16 cellular contexts compared by ENCODE assay signal in the genomic region with DNA sequence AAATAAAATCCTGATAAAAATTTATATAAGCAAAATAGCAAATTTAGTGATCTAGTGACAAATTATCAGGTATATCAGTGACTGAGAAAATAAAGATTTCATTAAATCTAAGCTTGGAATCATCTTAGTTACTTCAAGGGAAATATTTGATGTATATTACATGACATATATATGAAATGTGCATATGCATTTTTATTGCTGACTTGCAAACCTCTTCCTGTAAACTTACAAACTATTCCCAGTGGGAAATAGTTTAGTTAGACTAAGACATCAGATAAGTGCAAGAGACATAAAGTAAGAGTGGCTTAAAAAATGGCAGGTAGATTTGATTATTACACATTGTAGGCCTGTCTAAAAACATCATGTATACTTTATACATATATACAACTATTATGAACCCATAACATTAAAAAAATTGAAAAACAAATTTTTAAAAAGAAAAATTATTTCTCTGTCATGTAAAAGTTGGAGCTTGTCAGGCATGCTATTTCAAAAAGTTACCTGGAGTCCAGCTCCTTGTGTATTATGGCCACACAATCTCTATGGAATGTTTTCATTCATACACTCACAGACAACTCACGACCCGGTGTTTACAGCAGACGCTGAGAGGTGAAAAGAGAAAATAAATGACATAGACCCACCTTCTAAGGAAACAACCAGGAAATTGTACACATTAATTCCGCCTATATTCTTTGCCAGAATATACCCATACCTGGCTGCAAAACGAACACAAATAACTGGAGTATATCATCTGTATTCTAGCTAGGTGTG.
DNase-seq lines count a peak whose midpoint lies in the region; ATAC-seq and TF ChIP-seq lines count a peak whose summit lies in the region.
"Had no signal": no experiment of that assay in that cellular context is flagged by ENCODE, and none has a peak within 500 bp of the region (broad histone marks: within the 10 kb centered on the region; RNA-seq: fewer than 3 reads in every experiment).

No MANE protein-coding gene starts in this region.

- H3K9me3 ChIP-seq in breast epithelium, result no peaks in the 10 kb centered on the region
- H3K9me3 ChIP-seq in IMR-90 (ENCODE audit: control insufficient read depth, insufficient read depth, low read length), result no peaks in the 10 kb centered on the region
- no peaks in the 10 kb centered on the region for H3K9me3 ChIP-seq in mammary epithelial cell (replicated peaks; ENCODE audit: insufficient read depth, low read length)
- H3K9me3 ChIP-seq: BE2C had no signal

- no peaks in the 10 kb centered on the region for H3K36me3 ChIP-seq in breast epithelium
- no peaks in the 10 kb centered on the region for H3K36me3 ChIP-seq in IMR-90 (ENCODE audit: control insufficient read depth, insufficient read depth, low read length)
- no peaks in the 10 kb centered on the region for H3K36me3 ChIP-seq in mammary epithelial cell (ENCODE audit: insufficient read depth, low read length)
- H3K36me3 ChIP-seq: BE2C had no signal

- H3K79me2 ChIP-seq in mammary epithelial cell (ENCODE audit: insufficient read depth, low read length), result no peaks in the 10 kb centered on the region

- POLR2A ChIA-PET in MCF 10A (lab: Yijun Ruan, JAX), result no interaction called here
- POLR2A ChIA-PET in IMR-90 (lab: Charles Lee; ENCODE audit: unreplicated experiment), result no interaction called here

- H3K23ac ChIP-seq in IMR-90 (ENCODE audit: low read depth, low read length), result no peak overlapping the region

- no peak overlapping the region for H4K5ac ChIP-seq in IMR-90 (ENCODE audit: low read depth, low read length)

- no peak overlapping the region for H3K14ac ChIP-seq in IMR-90 (replicated peaks; ENCODE audit: low read depth, low read length)

- H3K4me2 ChIP-seq in IMR-90 (ENCODE audit: low read depth, low read length), result no peak overlapping the region
- no peak overlapping the region for H3K4me2 ChIP-seq in mammary epithelial cell (ENCODE audit: insufficient read depth, low read depth, low read length)

- H3K9me1 ChIP-seq in IMR-90 (ENCODE audit: insufficient read depth, low read length), result no peaks in the 10 kb centered on the region

- WGBS in IMR-90 (ENCODE audit: extremely low coverage in 2 of 2, insufficient read length in 1 of 2), 2 experiments, result no CpG with 5 or more reads among the region's 5 CpGs
- WGBS in mammary epithelial cell (ENCODE audit: low coverage, missing lambda C conversion rate), result 85% methylated on average over 5 of the region's 5 CpGs

- H3K9me3 Mint-ChIP-seq in MCF 10A (ENCODE audit: unreplicated experiment), result no peaks in the 10 kb centered on the region
- H3K9me3 Mint-ChIP-seq: H9 had no signal

- no peaks in the 10 kb centered on the region for H3K4me1 Mint-ChIP-seq in MCF 10A (ENCODE audit: insufficient read depth, unreplicated experiment)
- H3K4me1 Mint-ChIP-seq: CD4-positive, CD25-positive, alpha-beta regulatory T cell; CD8-positive, alpha-beta memory T cell; H9 had no signal

- no peak overlapping the region for H3K4me3 Mint-ChIP-seq in MCF 10A (ENCODE audit: unreplicated experiment)
- H3K4me3 Mint-ChIP-seq: CD4-positive, CD25-positive, alpha-beta regulatory T cell; CD8-positive, alpha-beta memory T cell; H9 had no signal

- no peak overlapping the region for H4K91ac ChIP-seq in IMR-90 (ENCODE audit: insufficient read depth, low read depth, low read length)

- H3K27ac ChIP-seq in breast epithelium, result no peak overlapping the region
- H3K27ac ChIP-seq in IMR-90 (ENCODE audit: insufficient read depth, low read length), result no peak overlapping the region
- H3K27ac ChIP-seq in mammary epithelial cell (ENCODE audit: insufficient read depth, low read depth, low read length), result no peak overlapping the region

- H2AFZ ChIP-seq in IMR-90 (replicated peaks; ENCODE audit: low read length, poor library complexity) (no peak overlapping the region), mammary epithelial cell (ENCODE audit: low read depth, low read length) (no peak overlapping the region)

- H3K56ac ChIP-seq in IMR-90 (ENCODE audit: extremely low read depth, insufficient read depth, low read length), result no peak overlapping the region

- H3K27me3 Mint-ChIP-seq in MCF 10A (ENCODE audit: insufficient read depth, unreplicated experiment), result no peaks in the 10 kb centered on the region
- H3K27me3 Mint-ChIP-seq: CD4-positive, CD25-positive, alpha-beta regulatory T cell; CD8-positive, alpha-beta memory T cell had no signal

- no peaks in the 10 kb centered on the region for H3K36me3 Mint-ChIP-seq in MCF 10A (ENCODE audit: insufficient read depth, unreplicated experiment)
- H3K36me3 Mint-ChIP-seq: CD4-positive, CD25-positive, alpha-beta regulatory T cell; CD8-positive, alpha-beta memory T cell had no signal

- H4K20me1 ChIP-seq in IMR-90 (ENCODE audit: insufficient read depth, low read length) (no peaks in the 10 kb centered on the region), mammary epithelial cell (ENCODE audit: insufficient read depth, low read length) (no peaks in the 10 kb centered on the region)

- no peak for TF ChIP-seq POLR2A in breast epithelium (IDR thresholded peaks at IDR 0.05)
- no peak for TF ChIP-seq POLR2A in IMR-90 (IDR thresholded peaks at IDR 0.05; ENCODE audit: low read depth, low read length)

- no peak overlapping the region for H2AK5ac ChIP-seq in IMR-90 (ENCODE audit: low read depth, low read length)

- TF ChIP-seq CTCF in MCF 10A (IDR thresholded peaks at IDR 0.05; ENCODE audit: unreplicated experiment), result no peak
- TF ChIP-seq CTCF in breast epithelium (IDR thresholded peaks at IDR 0.05), result no peak
- no peak for TF ChIP-seq CTCF in IMR-90 (conservative IDR thresholded peaks at IDR 0.05; ENCODE audit: low read depth, low read length)
- no peak for TF ChIP-seq CTCF in mammary epithelial cell (conservative IDR thresholded peaks at IDR 0.05 in 1 of 2, IDR thresholded peaks at IDR 0.05 in 1 of 2; ENCODE audit: extremely low read depth in 1 of 2, insufficient read depth in 1 of 2, low read depth in 1 of 2, low read length in 2 of 2)

- H2BK5ac ChIP-seq in IMR-90 (ENCODE audit: low read depth, low read length, poor library complexity, severe bottlenecking), result no peak overlapping the region

- no peaks in the 10 kb centered on the region for H3K79me1 ChIP-seq in IMR-90 (ENCODE audit: low read depth in 1 of 2, low read length in 2 of 2)

- H3K4me1 ChIP-seq in breast epithelium (no peaks in the 10 kb centered on the region), IMR-90 (ENCODE audit: control insufficient read depth, insufficient read depth, low read length) (no peaks in the 10 kb centered on the region), mammary epithelial cell (ENCODE audit: insufficient read depth, low read length) (no peaks in the 10 kb centered on the region)
- H3K4me1 ChIP-seq: BE2C had no signal

- no peak overlapping the region for H3K4me3 ChIP-seq in breast epithelium
- no peak overlapping the region for H3K4me3 ChIP-seq in IMR-90 (ENCODE audit: insufficient read depth, low read depth, low read length)
- no peak overlapping the region for H3K4me3 ChIP-seq in mammary epithelial cell (replicated peaks in 1 of 3; ENCODE audit: insufficient read depth in 1 of 3, low read depth in 2 of 3, low read length in 3 of 3)

- no peak for TF ChIP-seq RAD21 in IMR-90 (IDR thresholded peaks at IDR 0.05; ENCODE audit: low read length)

- H2BK120ac ChIP-seq in IMR-90 (ENCODE audit: low read depth, low read length), result no peak overlapping the region

- no peak overlapping the region for H2BK15ac ChIP-seq in IMR-90 (ENCODE audit: low read depth, low read length)

- H2BK20ac ChIP-seq in IMR-90 (ENCODE audit: low read depth, low read length), result no peak overlapping the region

- no peak overlapping the region for H4K8ac ChIP-seq in IMR-90 (ENCODE audit: low read depth in 2 of 2, low read length in 2 of 2)

- intact Hi-C loops in MCF 10A (cut with micrococcal nuclease), result no loop called here
- intact Hi-C loops in breast epithelium (cut with DNase I; ENCODE audit: low total_unique reads), result no loop called here
- intact Hi-C loops in IMR-90 (cut with micrococcal nuclease), result no loop called here
- intact Hi-C loops in mammary epithelial cell (cut with micrococcal nuclease), result no loop called here

- no peak overlapping the region for H2AK9ac ChIP-seq in IMR-90 (replicated peaks; ENCODE audit: low read depth, low read length, poor library complexity)

- H3K4ac ChIP-seq in IMR-90 (ENCODE audit: low read depth, low read length), result no peak overlapping the region

- in situ Hi-C loops in IMR-90 (cut with MboI; ENCODE audit: low sequenced_read_pairs) (no loop called here), mammary epithelial cell (cut with MboI; ENCODE audit: low sequenced_read_pairs in 2 of 2) (no loop called here)

- H3K27me3 ChIP-seq in breast epithelium, result no peaks in the 10 kb centered on the region
- H3K27me3 ChIP-seq in IMR-90 (ENCODE audit: control insufficient read depth, insufficient read depth, low read length), result no peaks in the 10 kb centered on the region
- H3K27me3 ChIP-seq in mammary epithelial cell (ENCODE audit: insufficient read depth, low read length), result peaks cover 2% of the 10 kb centered on the region
- H3K27me3 ChIP-seq: BE2C had no signal

- dilution Hi-C loops in IMR-90 (cut with HindIII; ENCODE audit: low sequenced_read_pairs, unreplicated experiment), result no loop called here
- dilution Hi-C loops in mammary epithelial cell (cut with HindIII; ENCODE audit: low sequenced_read_pairs), result no loop called here

- no peak overlapping the region for H3K27ac Mint-ChIP-seq in MCF 10A (ENCODE audit: low read depth, unreplicated experiment)
- H3K27ac Mint-ChIP-seq: CD4-positive, CD25-positive, alpha-beta regulatory T cell; CD8-positive, alpha-beta memory T cell; H9 had no signal

- CTCF ChIA-PET in MCF 10A (lab: Yijun Ruan, JAX), result no interaction called here
- CTCF ChIA-PET in IMR-90 (lab: Yijun Ruan, JAX), result no interaction called here
- CTCF ChIA-PET in mammary epithelial cell (lab: Charles Lee; ENCODE audit: low non-redundant PET), result no interaction called here

- no TSS peak for BruUV-seq in MCF 10A (replicated peaks; lab: Mats Ljungman, UMichigan)
- BruUV-seq in IMR-90 (replicated peaks; lab: Mats Ljungman, UMichigan), result no TSS peak
- BruUV-seq in mammary epithelial cell (replicated peaks; lab: Mats Ljungman, UMichigan), result no TSS peak

- DNase-seq in MCF 10A (ENCODE audit: unreplicated experiment) (peak; percentile 4), breast epithelium (ENCODE audit: low spot score in 2 of 2) (no peak), IMR-90 (no peak), mammary epithelial cell (peak; percentile 9), NCI-H2171 (lab: John Stamatoyannopoulos, UW) (no peak)
- DNase-seq: ACHN; BE2C; C1 segment of cervical spinal cord; CD4-positive, CD25-positive, alpha-beta regulatory T cell; CD8-positive, alpha-beta memory T cell; COR-L47; GDM1; GOT3; H9 had no signal

- ATAC-seq in IMR-90 (ENCODE audit: low read depth), result no peak
- ATAC-seq in GM18909 (IDR thresholded peaks at IDR 0.05; ENCODE audit: poor library complexity, unreplicated experiment), result no peak
- no peak for ATAC-seq in HG03159 (IDR thresholded peaks at IDR 0.05; ENCODE audit: unreplicated experiment)

- no peak overlapping the region for H3K9ac ChIP-seq in IMR-90 (ENCODE audit: low read depth, low read length)
- H3K9ac ChIP-seq in mammary epithelial cell (ENCODE audit: insufficient read depth, low read length), result no peak overlapping the region

- H3K18ac ChIP-seq in IMR-90 (ENCODE audit: low read depth, low read length), result no peak overlapping the region

TF ChIP-seq in IMR-90, 13 proteins besides CTCF, POLR2A, EP300 and RAD21 (continues in another document):
- TF ChIP-seq MAFK (IDR thresholded peaks at IDR 0.05; ENCODE audit: low read depth, low read length), result 0 out of 2 replicates have a peak, but pooled peaks have one; percentile 13

Comparison
In these comparisons a context has a peak if more than half of its experiments do, and no peak if none do; other contexts are left out.
1. DNase-seq: peak in MCF 10A (single experiment) and mammary epithelial cell (single experiment); none in breast epithelium (0 of 2), IMR-90 (single experiment) and NCI-H2171 (single experiment).